Comparison of ENCODE assay signal across 1 cellular context in the genomic region with DNA sequence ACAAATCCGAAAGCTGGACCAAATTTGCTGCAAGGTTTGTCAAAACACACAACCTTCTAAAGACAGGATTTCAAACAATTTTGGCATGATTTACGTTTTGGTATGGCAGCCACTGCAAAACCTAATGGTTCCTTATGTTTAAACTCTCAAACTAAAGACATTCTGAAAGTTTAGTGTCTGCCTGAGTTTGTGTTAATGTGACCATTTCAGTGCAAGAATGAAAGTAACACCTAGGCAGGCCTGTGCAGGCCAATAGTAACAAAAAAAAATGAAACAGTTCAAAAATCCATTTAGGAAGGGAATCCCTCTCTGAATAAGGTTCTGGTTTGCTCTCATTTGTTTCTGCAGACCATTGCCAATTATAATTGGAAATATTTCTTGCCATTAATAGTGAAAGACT.
TF ChIP-seq lines count a peak whose summit lies in the region.

No MANE protein-coding gene starts in this region.

TF ChIP-seq in IMR-90, 13 proteins besides CTCF, POLR2A, EP300 and RAD21 (continued from another document):
- TF ChIP-seq, protein P1, sequence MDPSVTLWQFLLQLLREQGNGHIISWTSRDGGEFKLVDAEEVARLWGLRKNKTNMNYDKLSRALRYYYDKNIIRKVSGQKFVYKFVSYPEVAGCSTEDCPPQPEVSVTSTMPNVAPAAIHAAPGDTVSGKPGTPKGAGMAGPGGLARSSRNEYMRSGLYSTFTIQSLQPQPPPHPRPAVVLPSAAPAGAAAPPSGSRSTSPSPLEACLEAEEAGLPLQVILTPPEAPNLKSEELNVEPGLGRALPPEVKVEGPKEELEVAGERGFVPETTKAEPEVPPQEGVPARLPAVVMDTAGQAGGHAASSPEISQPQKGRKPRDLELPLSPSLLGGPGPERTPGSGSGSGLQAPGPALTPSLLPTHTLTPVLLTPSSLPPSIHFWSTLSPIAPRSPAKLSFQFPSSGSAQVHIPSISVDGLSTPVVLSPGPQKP (IDR thresholded peaks at IDR 0.05; ENCODE audit: borderline replicate concordance, low read depth, low read length), result no peak
- TF ChIP-seq RFX5 (IDR thresholded peaks at IDR 0.05; ENCODE audit: low read depth, low read length) (no peak), MAZ (IDR thresholded peaks at IDR 0.05; ENCODE audit: borderline replicate concordance, low read depth, low read length) (no peak), MAFK (IDR thresholded peaks at IDR 0.05; ENCODE audit: low read depth, low read length) (no peak), FOS (IDR thresholded peaks at IDR 0.05; ENCODE audit: low read depth, low read length) (no peak), RCOR1 (IDR thresholded peaks at IDR 0.05; ENCODE audit: insufficient replicate concordance, low read length) (no peak), MXI1 (IDR thresholded peaks at IDR 0.05; ENCODE audit: borderline replicate concordance, low read depth, low read length) (no peak)
